ENCODE assay signal across 1 cellular context in the genomic region with DNA sequence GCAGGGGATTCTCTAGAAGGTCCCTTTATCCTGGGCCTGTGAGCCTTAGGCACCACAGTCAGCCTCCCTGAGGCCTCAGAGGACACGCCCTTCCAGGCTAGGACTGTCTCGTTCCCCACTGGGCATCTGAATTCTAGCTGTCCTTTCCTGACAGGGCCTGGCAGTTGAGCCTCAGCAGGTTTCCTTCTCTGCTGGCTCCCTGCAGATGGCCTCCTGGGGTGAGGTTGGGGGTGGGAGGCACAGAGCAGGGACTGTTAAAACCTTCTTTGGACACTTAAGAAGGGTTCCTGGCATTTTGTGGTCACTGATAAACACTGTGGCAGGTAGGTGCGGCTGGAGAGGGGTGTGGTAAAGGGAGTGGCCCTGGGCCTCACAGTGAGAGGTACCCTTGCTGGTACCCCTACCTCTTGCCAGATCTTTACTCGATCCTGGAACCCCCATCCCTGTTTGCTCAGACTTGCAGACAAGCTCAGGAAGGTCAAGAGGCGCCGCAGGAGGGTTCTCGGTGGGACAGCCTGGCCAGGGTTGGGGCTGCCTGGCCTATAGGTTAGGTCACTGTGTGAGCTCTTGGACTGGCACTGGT.
TF ChIP-seq lines count a peak whose summit lies in the region.

No MANE protein-coding gene starts in this region.

TF ChIP-seq in HepG2, 621 proteins besides CTCF, POLR2A, EP300 and RAD21:
- TF ChIP-seq JUN (CRISPR knock-in tag; IDR thresholded peaks at IDR 0.05) (no peak), SIN3B (IDR thresholded peaks at IDR 0.05; ENCODE audit: low read length) (no peak), AGO2 (optimal IDR thresholded peaks at IDR 0.05; ENCODE audit: low read depth, low read length) (peak; percentile 14), CREM (IDR thresholded peaks at IDR 0.05) (no peak), CREM (CRISPR knock-in tag; IDR thresholded peaks at IDR 0.05) (no peak), SRSF9 (IDR thresholded peaks at IDR 0.05; ENCODE audit: borderline replicate concordance, insufficient read depth, low read depth, low read length, poor library complexity, severe bottlenecking) (no peak)
- TF ChIP-seq, protein P1, sequence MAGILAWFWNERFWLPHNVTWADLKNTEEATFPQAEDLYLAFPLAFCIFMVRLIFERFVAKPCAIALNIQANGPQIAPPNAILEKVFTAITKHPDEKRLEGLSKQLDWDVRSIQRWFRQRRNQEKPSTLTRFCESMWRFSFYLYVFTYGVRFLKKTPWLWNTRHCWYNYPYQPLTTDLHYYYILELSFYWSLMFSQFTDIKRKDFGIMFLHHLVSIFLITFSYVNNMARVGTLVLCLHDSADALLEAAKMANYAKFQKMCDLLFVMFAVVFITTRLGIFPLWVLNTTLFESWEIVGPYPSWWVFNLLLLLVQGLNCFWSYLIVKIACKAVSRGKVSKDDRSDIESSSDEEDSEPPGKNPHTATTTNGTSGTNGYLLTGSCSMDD (CRISPR knock-in tag; IDR thresholded peaks at IDR 0.05) = no peak
- TF ChIP-seq, protein P2, sequence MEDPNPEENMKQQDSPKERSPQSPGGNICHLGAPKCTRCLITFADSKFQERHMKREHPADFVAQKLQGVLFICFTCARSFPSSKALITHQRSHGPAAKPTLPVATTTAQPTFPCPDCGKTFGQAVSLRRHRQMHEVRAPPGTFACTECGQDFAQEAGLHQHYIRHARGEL (CRISPR knock-in tag; IDR thresholded peaks at IDR 0.05) = no peak
- TF ChIP-seq, protein P3, sequence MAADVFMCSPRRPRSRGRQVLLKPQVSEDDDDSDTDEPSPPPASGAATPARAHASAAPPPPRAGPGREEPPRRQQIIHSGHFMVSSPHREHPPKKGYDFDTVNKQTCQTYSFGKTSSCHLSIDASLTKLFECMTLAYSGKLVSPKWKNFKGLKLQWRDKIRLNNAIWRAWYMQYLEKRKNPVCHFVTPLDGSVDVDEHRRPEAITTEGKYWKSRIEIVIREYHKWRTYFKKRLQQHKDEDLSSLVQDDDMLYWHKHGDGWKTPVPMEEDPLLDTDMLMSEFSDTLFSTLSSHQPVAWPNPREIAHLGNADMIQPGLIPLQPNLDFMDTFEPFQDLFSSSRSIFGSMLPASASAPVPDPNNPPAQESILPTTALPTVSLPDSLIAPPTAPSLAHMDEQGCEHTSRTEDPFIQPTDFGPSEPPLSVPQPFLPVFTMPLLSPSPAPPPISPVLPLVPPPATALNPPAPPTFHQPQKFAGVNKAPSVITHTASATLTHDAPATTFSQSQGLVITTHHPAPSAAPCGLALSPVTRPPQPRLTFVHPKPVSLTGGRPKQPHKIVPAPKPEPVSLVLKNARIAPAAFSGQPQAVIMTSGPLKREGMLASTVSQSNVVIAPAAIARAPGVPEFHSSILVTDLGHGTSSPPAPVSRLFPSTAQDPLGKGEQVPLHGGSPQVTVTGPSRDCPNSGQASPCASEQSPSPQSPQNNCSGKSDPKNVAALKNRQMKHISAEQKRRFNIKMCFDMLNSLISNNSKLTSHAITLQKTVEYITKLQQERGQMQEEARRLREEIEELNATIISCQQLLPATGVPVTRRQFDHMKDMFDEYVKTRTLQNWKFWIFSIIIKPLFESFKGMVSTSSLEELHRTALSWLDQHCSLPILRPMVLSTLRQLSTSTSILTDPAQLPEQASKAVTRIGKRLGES (CRISPR knock-in tag; IDR thresholded peaks at IDR 0.05; ENCODE audit: borderline replicate concordance) = no peak
